ENCODE assay signal across 8 cellular contexts in the genomic region with DNA sequence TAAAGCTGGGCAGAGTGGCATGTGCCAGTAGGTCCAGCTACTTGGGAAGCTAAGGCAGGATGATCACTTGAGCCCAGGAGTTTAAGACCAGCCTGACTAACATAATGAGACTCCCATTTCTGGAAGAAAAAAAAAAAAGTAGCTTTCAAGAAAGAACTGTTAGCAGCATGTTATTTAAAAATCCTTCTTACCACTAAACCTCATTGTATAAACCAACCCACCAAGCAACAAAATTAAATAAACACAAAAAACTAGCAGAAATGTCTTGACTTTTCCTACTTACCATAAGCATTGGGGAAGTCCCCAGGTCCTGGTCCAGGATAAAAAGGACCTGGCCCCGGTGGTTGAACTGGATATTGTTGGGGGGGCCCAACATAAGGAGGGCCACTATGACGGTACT.
"Had no signal": no experiment of that assay in that cellular context is flagged by ENCODE, and none has a peak within 500 bp of the region (broad histone marks: within the 10 kb centered on the region; RNA-seq: fewer than 3 reads in every experiment).

No MANE protein-coding gene starts in this region.

- FAIRE-seq: H1, HTR-8/SVneo had no signal

- DNase-seq: H7, KBM-7 had no signal

- H2AFZ ChIP-seq: GM23338 had no signal

- H3K4me2 ChIP-seq: GM23338, KMS-11 had no signal

- H3K4me1 ChIP-seq: HAP-1 had no signal

- H3K9ac ChIP-seq: KMS-11 had no signal

- H3K4me3 ChIP-seq: GM23338, HAP-1 had no signal

- H3K36me3 ChIP-seq: HAP-1 had no signal

- H3K9me3 ChIP-seq: HAP-1 had no signal

- ATAC-seq: GM23338, HCT116 had no signal

- H3K27ac ChIP-seq: KMS-11 had no signal
